6 cellular contexts compared by ENCODE assay signal in the genomic region with DNA sequence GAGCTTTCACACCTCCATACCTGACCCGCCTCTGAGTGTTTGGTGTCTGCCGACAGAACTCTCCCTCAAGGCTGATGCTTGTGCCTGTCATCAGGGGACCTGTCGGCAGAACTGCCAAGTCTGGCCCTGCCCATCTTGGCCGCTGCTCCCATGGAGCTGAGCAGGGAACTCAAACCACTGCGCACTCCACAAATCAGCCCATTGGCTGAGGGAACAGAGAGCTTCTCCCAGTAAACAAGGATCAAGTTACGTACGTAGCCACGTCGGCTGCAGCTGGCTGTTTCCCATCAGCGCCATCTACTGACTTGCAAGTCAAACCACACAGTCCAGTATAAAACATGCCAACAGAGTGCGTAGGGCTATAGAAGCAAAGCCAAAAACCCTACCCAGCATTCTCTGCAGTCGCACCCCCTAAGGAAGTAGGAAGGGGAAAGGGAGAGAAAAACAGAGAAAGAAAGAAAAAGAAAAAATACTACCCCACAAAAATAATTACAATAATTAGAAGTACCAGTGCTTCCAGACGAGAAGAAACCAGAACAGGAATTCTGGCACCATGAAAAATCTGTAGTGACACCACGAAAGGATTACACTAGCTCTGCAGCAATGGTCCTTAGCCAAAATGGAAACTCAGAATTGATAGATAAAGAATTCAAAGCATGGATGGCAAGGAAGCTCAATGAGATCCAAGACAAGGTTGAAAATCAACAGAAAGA.
DNase-seq lines count a peak whose midpoint lies in the region; ATAC-seq and TF ChIP-seq lines count a peak whose summit lies in the region.

No MANE protein-coding gene starts in this region.

- DNase-seq in NCI-H226 (peak; percentile 75), coronary artery (ENCODE audit: low spot score) (no peak), medulla oblongata (ENCODE audit: extremely low spot score) (no peak), GOT3 (lab: John Stamatoyannopoulos, UW) (no peak)
- DNase-seq in stimulated activated CD8-positive, alpha-beta memory T cell treated with anti-CD3 and anti-CD28 coated beads, Interleukin-4, amount 100 ng/mL, for 48 hours: peak; percentile 24

- no peak overlapping the region for H3K27ac ChIP-seq in coronary artery

- peak overlapping the region; percentile 16 for H3K4me3 ChIP-seq in coronary artery

- TF ChIP-seq CTCF in coronary artery (IDR thresholded peaks at IDR 0.05): no peak

- peak; percentile 80 for ATAC-seq in GM18502 (IDR thresholded peaks at IDR 0.05; ENCODE audit: poor library complexity, unreplicated experiment)

Comparison
In these comparisons a context has a peak if more than half of its experiments do, and no peak if none do; other contexts are left out.
1. DNase-seq: peak in NCI-H226 (single experiment) and stimulated activated CD8-positive, alpha-beta memory T cell treated with anti-CD3 and anti-CD28 coated beads, Interleukin-4, amount 100 ng/mL, for 48 hours (single experiment); none in coronary artery (single experiment), medulla oblongata (single experiment) and GOT3 (single experiment).